ENCODE assay signal across 20 cellular contexts in the genomic region with DNA sequence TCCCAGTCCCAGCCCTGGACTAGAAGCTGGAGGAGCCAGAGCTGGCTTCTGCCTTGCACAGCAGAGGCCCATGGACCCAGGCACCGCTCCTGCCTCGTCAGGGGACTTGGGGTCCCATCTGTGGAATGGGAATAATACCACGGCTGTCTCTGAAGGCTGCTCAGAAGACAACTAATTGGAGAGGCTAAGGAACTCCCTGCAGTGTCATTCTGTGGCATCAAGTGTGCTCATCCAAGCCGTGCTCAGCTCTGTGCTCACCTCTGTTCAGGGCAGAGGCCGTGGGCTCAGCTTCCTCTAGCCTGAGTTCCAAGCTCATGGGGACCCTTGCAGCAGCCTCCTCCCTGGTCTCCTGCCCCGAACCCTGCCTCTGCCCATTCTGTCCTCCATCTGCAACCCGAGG. TPM values are rescaled to one million over a fixed set of nuclear protein-coding genes. Genes with fewer than 3 reads are reported as not detected.
DNase-seq lines count a peak whose midpoint lies in the region; ATAC-seq, FAIRE-seq and TF ChIP-seq lines count a peak whose summit lies in the region.
"Had no signal": no experiment of that assay in that cellular context is flagged by ENCODE, and none has a peak within 500 bp of the region (broad histone marks: within the 10 kb centered on the region; RNA-seq: fewer than 3 reads in every experiment).

No MANE protein-coding gene starts in this region.

- no peak overlapping the region for H3K27ac ChIP-seq in HepG2 (ENCODE audit: extremely low read length, insufficient read depth, low read length)
- no peak overlapping the region for H3K27ac ChIP-seq in right lobe of liver
- no peak overlapping the region for H3K27ac ChIP-seq in endodermal cell (ENCODE audit: low read depth, low read length)
- H3K27ac ChIP-seq in neuronal stem cell (replicated peaks; ENCODE audit: low read length) = no peak overlapping the region
- H3K27ac ChIP-seq in upper lobe of right lung = no peak overlapping the region
- no peak overlapping the region for H3K27ac ChIP-seq in psoas muscle
- H3K27ac ChIP-seq: A549, C4-2B had no signal

- no peak overlapping the region for H2BK15ac ChIP-seq in neuronal stem cell (ENCODE audit: low read length)

- H3K4me3 Mint-ChIP-seq in endodermal cell = no peak overlapping the region
- H3K4me3 Mint-ChIP-seq: CD8-positive, alpha-beta T cell had no signal

- peak overlapping the region; percentile 37 for H3K27ac Mint-ChIP-seq in endodermal cell
- H3K27ac Mint-ChIP-seq: CD8-positive, alpha-beta T cell had no signal

- H3K4me1 Mint-ChIP-seq in endodermal cell = no peaks in the 10 kb centered on the region

- in situ Hi-C loops in HepG2 (cut with HindIII; ENCODE audit: extremely low pct_ligation_motif_present, low pct_unique_long_range_greater_than_20kb) = no loop called here

- H3K79me1 ChIP-seq in neuronal stem cell (ENCODE audit: low read depth, low read length) = no peaks in the 10 kb centered on the region

- BruUV-seq in HepG2 (replicated peaks; lab: Mats Ljungman, UMichigan) = no TSS peak

- CTCF ChIA-PET in HepG2 (lab: Yijun Ruan, JAX; ENCODE audit: low intra/inter-chr PET ratio, low total read pairs) = no interaction called here

- H3K4me2 ChIP-seq in HepG2 (ENCODE audit: low read depth, low read length) (no peak overlapping the region), neuronal stem cell (ENCODE audit: insufficient read depth, low read length, poor library complexity, severe bottlenecking) (no peak overlapping the region)
- H3K4me2 ChIP-seq: A549 had no signal

- H3K27me3 ChIP-seq in HepG2 (ENCODE audit: control insufficient read depth in 1 of 2, insufficient read depth in 2 of 2, low read length in 2 of 2) (peaks cover 0 to 12% of the 10 kb centered on the region in 2 experiments; a peak in 2 of 5 replicates), right lobe of liver (no peaks in the 10 kb centered on the region), endodermal cell (ENCODE audit: control insufficient read depth, insufficient read depth, low read length, poor library complexity, severe bottlenecking) (peaks cover 6% of the 10 kb centered on the region), neuronal stem cell (ENCODE audit: control insufficient read depth in 3 of 3, insufficient read depth in 3 of 3, low read depth in 1 of 3, low read length in 3 of 3) (peaks cover 0 to 3% (median 0%) of the 10 kb centered on the region in 3 experiments), upper lobe of right lung (peaks cover 28% of the 10 kb centered on the region), psoas muscle (ENCODE audit: insufficient read depth in 3 of 3, low read length in 2 of 3) (peaks cover 0 to 23% (median 2%) of the 10 kb centered on the region in 3 donors)
- H3K27me3 ChIP-seq: BE2C had no signal

- intact Hi-C loops in HepG2 (cut with micrococcal nuclease; ENCODE audit: unreplicated experiment) = no loop called here
- intact Hi-C loops in right lobe of liver (cut with DNase I) = no loop called here
- intact Hi-C loops in upper lobe of right lung (cut with DNase I) = no loop called here
- intact Hi-C loops in psoas muscle (cut with DNase I) = no loop called here

- no peaks in the 10 kb centered on the region for H3K9me3 Mint-ChIP-seq in endodermal cell
- H3K9me3 Mint-ChIP-seq: CD8-positive, alpha-beta T cell had no signal

- TF ChIP-seq CTCF in HepG2 (CRISPR knock-in tag; IDR thresholded peaks at IDR 0.05) (no peak), right lobe of liver (IDR thresholded peaks at IDR 0.05) (no peak), endodermal cell (conservative IDR thresholded peaks at IDR 0.05) (no peak), upper lobe of right lung (IDR thresholded peaks at IDR 0.05) (no peak), psoas muscle (IDR thresholded peaks at IDR 0.05) (no peak)

- no peak overlapping the region for H4K8ac ChIP-seq in neuronal stem cell (ENCODE audit: low read depth, low read length)

- H3K36me3 Mint-ChIP-seq in endodermal cell (ENCODE audit: low read depth) = no peaks in the 10 kb centered on the region
- H3K36me3 Mint-ChIP-seq: CD8-positive, alpha-beta T cell had no signal

- TF ChIP-seq POLR2A in HepG2 (IDR thresholded peaks at IDR 0.05; ENCODE audit: insufficient read depth in 1 of 2, low read depth in 2 of 2, low read length in 2 of 2) = no peak
- TF ChIP-seq POLR2A in right lobe of liver (IDR thresholded peaks at IDR 0.05) = no peak

- TF ChIP-seq RAD21 in HepG2 (CRISPR knock-in tag; IDR thresholded peaks at IDR 0.05) = no peak

- no peaks in the 10 kb centered on the region for H3K9me3 ChIP-seq in HepG2 (ENCODE audit: low read length)
- no peaks in the 10 kb centered on the region for H3K9me3 ChIP-seq in right lobe of liver
- no peaks in the 10 kb centered on the region for H3K9me3 ChIP-seq in endodermal cell (ENCODE audit: control insufficient read depth, low read length)
- no peaks in the 10 kb centered on the region for H3K9me3 ChIP-seq in neuronal stem cell (replicated peaks in 1 of 2; ENCODE audit: control insufficient read depth in 2 of 2, insufficient read depth in 1 of 2, low read depth in 1 of 2, low read length in 2 of 2)
- no peaks in the 10 kb centered on the region for H3K9me3 ChIP-seq in upper lobe of right lung
- H3K9me3 ChIP-seq in psoas muscle = no peaks in the 10 kb centered on the region
- H3K9me3 ChIP-seq: A549, BE2C, Caco-2 had no signal

- peaks cover 39% of the 10 kb centered on the region for H3K27me3 Mint-ChIP-seq in endodermal cell (ENCODE audit: insufficient read depth)

- H2BK120ac ChIP-seq in neuronal stem cell (ENCODE audit: low read depth, low read length) = no peak overlapping the region

- H3K4me3 ChIP-seq in HepG2 (replicated peaks in 1 of 3; ENCODE audit: insufficient read depth in 1 of 3, low read depth in 2 of 3, low read length in 3 of 3) = no peak overlapping the region
- no peak overlapping the region for H3K4me3 ChIP-seq in right lobe of liver
- no peak overlapping the region for H3K4me3 ChIP-seq in endodermal cell (ENCODE audit: low read length)
- H3K4me3 ChIP-seq in neuronal stem cell (ENCODE audit: low read length in 2 of 2) = no peak overlapping the region
- H3K4me3 ChIP-seq in upper lobe of right lung = no peak overlapping the region
- no peak overlapping the region for H3K4me3 ChIP-seq in psoas muscle
- H3K4me3 ChIP-seq: A549 had no signal

- peaks cover 11% of the 10 kb centered on the region for H3K4me1 ChIP-seq in HepG2 (ENCODE audit: insufficient read depth, low read length)
- no peaks in the 10 kb centered on the region for H3K4me1 ChIP-seq in right lobe of liver
- no peaks in the 10 kb centered on the region for H3K4me1 ChIP-seq in endodermal cell (ENCODE audit: control insufficient read depth, insufficient read depth, low read length)
- H3K4me1 ChIP-seq in neuronal stem cell (ENCODE audit: control insufficient read depth in 2 of 2, insufficient read depth in 1 of 2, low read depth in 1 of 2, low read length in 2 of 2) = peaks cover 3 to 9% of the 10 kb centered on the region in 2 donors
- no peaks in the 10 kb centered on the region for H3K4me1 ChIP-seq in upper lobe of right lung
- H3K4me1 ChIP-seq in psoas muscle = no peaks in the 10 kb centered on the region
- H3K4me1 ChIP-seq: BE2C, Caco-2 had no signal

- H2BK5ac ChIP-seq in neuronal stem cell (ENCODE audit: low read length) = no peak overlapping the region

- H4K20me1 ChIP-seq in HepG2 (ENCODE audit: insufficient read depth, low read length) = no peaks in the 10 kb centered on the region

- peak overlapping the region; percentile 42 for H3K18ac ChIP-seq in neuronal stem cell (ENCODE audit: low read length)

- H3K23ac ChIP-seq in neuronal stem cell (ENCODE audit: low read depth, low read length, poor library complexity) = no peak overlapping the region

- H3K14ac ChIP-seq in neuronal stem cell (ENCODE audit: low read length) = no peak overlapping the region

- H2AFZ ChIP-seq in HepG2 (ENCODE audit: low read length) (no peak overlapping the region), neuronal stem cell (ENCODE audit: low read length) (no peak overlapping the region)

- no peaks in the 10 kb centered on the region for H3K79me2 ChIP-seq in HepG2 (ENCODE audit: insufficient read depth, low read length)

- DNase-seq in HepG2 (ENCODE audit: low spot score) = no peak
- DNase-seq in right lobe of liver = no peak
- DNase-seq in endodermal cell = peak; percentile 36
- no peak for DNase-seq in neuronal stem cell (ENCODE audit: low spot score)
- peak; percentile 54 for DNase-seq in upper lobe of right lung
- no peak for DNase-seq in psoas muscle
- DNase-seq in KG1 (lab: John Stamatoyannopoulos, UW) = no peak
- DNase-seq: BE2C; Caco-2; CD8-positive, alpha-beta T cell; DND-41; GDM1 had no signal

- no peak for FAIRE-seq in HepG2 (lab: Jason Lieb, UNC)
- FAIRE-seq: A549, GM12892, H54, HTR-8/SVneo had no signal

- H3K9ac ChIP-seq in HepG2 (ENCODE audit: insufficient read depth, low read depth, low read length) (no peak overlapping the region), endodermal cell (ENCODE audit: extremely low read depth, low read length, poor library complexity, severe bottlenecking) (no peak overlapping the region), neuronal stem cell (ENCODE audit: low read depth, low read length, poor library complexity) (peak overlapping the region; percentile 5)

- TF ChIP-seq EP300 in HepG2 (IDR thresholded peaks at IDR 0.05; ENCODE audit: low read depth in 2 of 2, low read length in 2 of 2) (no peak), HepG2 (CRISPR knock-in tag; IDR thresholded peaks at IDR 0.05; ENCODE audit: borderline replicate concordance) (no peak)

- H3K36me3 ChIP-seq in HepG2 (replicated peaks in 1 of 2; ENCODE audit: control insufficient read depth in 1 of 2, insufficient read depth in 2 of 2, low read length in 2 of 2) = no peaks in the 10 kb centered on the region
- no peaks in the 10 kb centered on the region for H3K36me3 ChIP-seq in right lobe of liver
- no peaks in the 10 kb centered on the region for H3K36me3 ChIP-seq in endodermal cell (ENCODE audit: control insufficient read depth, insufficient read depth, low read length)
- H3K36me3 ChIP-seq in neuronal stem cell (replicated peaks in 1 of 2; ENCODE audit: control insufficient read depth in 2 of 2, insufficient read depth in 2 of 2, low read length in 2 of 2) = no peaks in the 10 kb centered on the region
- no peaks in the 10 kb centered on the region for H3K36me3 ChIP-seq in upper lobe of right lung
- H3K36me3 ChIP-seq in psoas muscle (ENCODE audit: insufficient read depth in 1 of 2, low read depth in 1 of 2) = no peaks in the 10 kb centered on the region
- H3K36me3 ChIP-seq: BE2C had no signal

- ATAC-seq in HepG2 (peak; percentile 39; the same call in 2 of the 3 replicates), right lobe of liver (no peak), upper lobe of right lung (no peak), GM18909 (IDR thresholded peaks at IDR 0.05; ENCODE audit: poor library complexity, unreplicated experiment) (no peak), psoas muscle (no peak)
- ATAC-seq: CD8-positive, alpha-beta T cell; HCT116 had no signal

- peak overlapping the region; percentile 17 for H2AK5ac ChIP-seq in neuronal stem cell (ENCODE audit: low read depth, low read length)

- H4K91ac ChIP-seq in neuronal stem cell (ENCODE audit: low read depth, low read length, poor library complexity) = no peak overlapping the region

- H3K4ac ChIP-seq in neuronal stem cell (ENCODE audit: low read length) = no peak overlapping the region

- 18% methylated on average over 6 of the region's 7 CpGs for WGBS in HepG2 (ENCODE audit: low lambda C conversion rate)
- 82% methylated on average over 2 of the region's 7 CpGs for WGBS in right lobe of liver (ENCODE audit: insufficient coverage, low coverage, low lambda C conversion rate, missing lambda C conversion rate)
- WGBS in endodermal cell (ENCODE audit: insufficient coverage in 1 of 2, insufficient read length in 1 of 2), 2 experiments = 83 to 90% methylated on average over 5 to 7 of the region's 7 CpGs
- no CpG with 5 or more reads among the region's 7 CpGs for WGBS in neuronal stem cell (ENCODE audit: extremely low coverage in 2 of 2, insufficient read length in 2 of 2, insufficient replicate concordance in 1 of 2), 2 donors
- WGBS in psoas muscle, 3 donors = 73 to 79% (median 76%) methylated on average over 7 of the region's 7 CpGs

- no peak overlapping the region for H2BK12ac ChIP-seq in neuronal stem cell (ENCODE audit: low read length)

- POLR2A ChIA-PET in HepG2 (lab: Yijun Ruan, JAX) = no interaction called here

RNA-seq across cellular contexts. Expression of a gene that starts 31.8 kb away (rescaled TPM):
- 0.29 and 0.53 TPM in 2 replicates for total RNA-seq in HepG2 (2016; rRNA removed; fragmentation: Illumina TruSeq; extraction: Trizol)
- total RNA-seq in HepG2 (2016; cell fraction: cytosol; rRNA removed; fragmentation: Illumina TruSeq; extraction: Trizol; ENCODE audit: low read depth) = 1.9 TPM in 2 replicates
- total RNA-seq in HepG2 (2016; cell fraction: insoluble cytoplasmic fraction; rRNA removed; fragmentation: Illumina TruSeq; extraction: Trizol) = 0.25 and 0.54 TPM in 2 replicates
- total RNA-seq in HepG2 (2016; cell fraction: membrane; rRNA removed; fragmentation: Illumina TruSeq; extraction: Trizol) = 0.56 and 1.5 TPM in 2 replicates
- 0.65 TPM in 1 of 2 replicates, not detected in the other for total RNA-seq in HepG2 (2016; cell fraction: nucleus; rRNA removed; fragmentation: Illumina TruSeq; extraction: Trizol)
- polyA plus RNA-seq in HepG2 (2011; rRNA removed) = 1.4 and 3.9 TPM in 2 replicates
- polyA plus RNA-seq in HepG2 (2011; cell fraction: cytosol; rRNA removed) = 2.0 and 2.5 TPM in 2 replicates
- polyA plus RNA-seq in HepG2 (2011; cell fraction: nucleus; rRNA removed) = 3.4 and 5.2 TPM in 2 replicates
- 1.6 and 4.4 TPM in 2 replicates for polyA plus RNA-seq in HepG2 (2012)
- 2.9 and 4.2 TPM in 2 replicates for polyA plus RNA-seq in HepG2 (2016; cell fraction: cytosol; fragmentation: Illumina TruSeq; extraction: Trizol; ENCODE audit: low read depth)
- 0.10 TPM in 1 of 2 replicates, not detected in the other for polyA plus RNA-seq in HepG2 (2016; cell fraction: insoluble cytoplasmic fraction; fragmentation: Illumina TruSeq; extraction: Trizol; ENCODE audit: low read depth)
- 2.4 and 2.8 TPM in 2 replicates for polyA plus RNA-seq in HepG2 (2016; cell fraction: membrane; fragmentation: Illumina TruSeq; extraction: Trizol; ENCODE audit: low read depth)
- 0.81 and 1.1 TPM in 2 replicates for polyA plus RNA-seq in HepG2 (2016; cell fraction: nucleus; fragmentation: Illumina TruSeq; extraction: Trizol; ENCODE audit: insufficient read depth, low read depth)
- 0.21 and 3.5 TPM in 2 replicates for polyA minus RNA-seq in HepG2 (2011; rRNA and poly(A)+ RNA removed; ENCODE audit: low replicate concordance)
- polyA minus RNA-seq in HepG2 (2011; cell fraction: cytosol; rRNA and poly(A)+ RNA removed) = 1.7 TPM in 1 of 2 replicates, not detected in the other
- 1.5 and 1.9 TPM in 2 replicates for polyA minus RNA-seq in HepG2 (2011; cell fraction: nucleus; rRNA and poly(A)+ RNA removed)
- under 1 TPM in 3 of 6 experiments, not detected in 3; 0.09 to 0.26 (median 0.10) TPM for total RNA-seq in right lobe of liver
- under 1 TPM in 1 of 2 donors, not detected in 1; 0.18 TPM for total RNA-seq in endodermal cell
- 0.61 TPM for polyA plus RNA-seq in endodermal cell (2013, experiment 1 of 2)
- polyA plus RNA-seq in endodermal cell (2013, experiment 2 of 2) = 0.33 TPM
- 1.4 TPM for polyA plus RNA-seq in neuronal stem cell (2013, experiment 1 of 2)
- polyA plus RNA-seq in neuronal stem cell (2013, experiment 2 of 2) = 1.6 TPM
- 0.87 TPM for total RNA-seq in upper lobe of right lung
- total RNA-seq in psoas muscle = not detected
- under 1 TPM in 2 of 3 donors, not detected in 1; 0.01 to 0.08 TPM for polyA plus RNA-seq in psoas muscle
- total RNA-seq: Caco-2; CD8-positive, alpha-beta T cell had no signal
- polyA plus RNA-seq: AG04450 had no signal

Comparison
In these comparisons a context has a peak if more than half of its experiments do, and no peak if none do; other contexts are left out.
1. DNase-seq: peak in endodermal cell (single experiment) and upper lobe of right lung (single experiment); none in HepG2 (single experiment), right lobe of liver (0 of 3), neuronal stem cell (single experiment), psoas muscle (0 of 2) and KG1 (single experiment).